Comparison of ENCODE assay signal across 24 cellular contexts in genomic region chr22:25354456-25354855, GRCh38.
"Had no signal": no experiment of that assay in that cellular context is flagged by ENCODE, and none has a peak within 500 bp of the region (broad histone marks: within the 10 kb centered on the region; RNA-seq: fewer than 3 reads in every experiment).

No MANE protein-coding gene starts in this region.

- ATAC-seq: activated CD8-positive, alpha-beta T cell treated with anti-CD3 and anti-CD28 coated beads, Interleukin-2, amount 10 ng/mL, durations not matched to agents 7 days and 5 days; body of pancreas; foreskin keratinocyte; natural killer cell treated with Interleukin-12 subunit alpha and Interleukin-12 subunit beta and Interleukin-15 and Interleukin-18, amount 100 ng/mL, for 72 hours; pancreas; right cardiac atrium; stimulated activated memory B cell treated with anti-CD40 and anti-IgM and Interleukin-4, amounts not matched to agents 10 μg/mL and 1 μg/mL and 100 μg/mL, for 72 hours; T-helper 17 cell had no signal

- H3K4me1 ChIP-seq: body of pancreas, foreskin keratinocyte, left ventricle myocardium inferior, pancreas, testis had no signal

- H3K27ac ChIP-seq: body of pancreas, cardiac muscle cell, foreskin keratinocyte, hepatocyte, left ventricle myocardium inferior, pancreas, SK-N-MC, skin epidermis, testis had no signal

- H3K9me3 ChIP-seq: body of pancreas, left ventricle myocardium inferior, pancreas, testis had no signal

- H3K27me3 ChIP-seq: body of pancreas, cardiac muscle cell, foreskin keratinocyte, hepatocyte, pancreas, testis had no signal

- H3K4me3 ChIP-seq: body of pancreas, cardiac muscle cell, hepatocyte, left ventricle myocardium inferior, pancreas, SK-N-MC, skin epidermis, testis had no signal

- DNase-seq: activated CD4-positive, alpha-beta T cell treated with anti-CD3 and anti-CD28 coated beads, Interleukin-2, amount 10 ng/mL, durations not matched to agents 24 days and 14 days; activated CD8-positive, alpha-beta T cell treated with anti-CD3 and anti-CD28 coated beads, Interleukin-2, amount 10 ng/mL, durations not matched to agents 7 days and 5 days; anterior cingulate cortex; body of pancreas; dermis blood vessel endothelial cell; effector CD8-positive, alpha-beta T cell; foreskin keratinocyte; immature natural killer cell; kidney glomerular epithelial cell; left ventricle myocardium inferior; mammary epithelial cell; stimulated activated CD4-positive, alpha-beta T cell treated with anti-CD3 and anti-CD28 coated beads, Interleukin-2, amount 100 ng/mL, for 24 hours; SW 1271; T-helper 17 cell; testis; trophoblast cell had no signal
